Comparison of ENCODE assay signal across 8 cellular contexts in the genomic region with DNA sequence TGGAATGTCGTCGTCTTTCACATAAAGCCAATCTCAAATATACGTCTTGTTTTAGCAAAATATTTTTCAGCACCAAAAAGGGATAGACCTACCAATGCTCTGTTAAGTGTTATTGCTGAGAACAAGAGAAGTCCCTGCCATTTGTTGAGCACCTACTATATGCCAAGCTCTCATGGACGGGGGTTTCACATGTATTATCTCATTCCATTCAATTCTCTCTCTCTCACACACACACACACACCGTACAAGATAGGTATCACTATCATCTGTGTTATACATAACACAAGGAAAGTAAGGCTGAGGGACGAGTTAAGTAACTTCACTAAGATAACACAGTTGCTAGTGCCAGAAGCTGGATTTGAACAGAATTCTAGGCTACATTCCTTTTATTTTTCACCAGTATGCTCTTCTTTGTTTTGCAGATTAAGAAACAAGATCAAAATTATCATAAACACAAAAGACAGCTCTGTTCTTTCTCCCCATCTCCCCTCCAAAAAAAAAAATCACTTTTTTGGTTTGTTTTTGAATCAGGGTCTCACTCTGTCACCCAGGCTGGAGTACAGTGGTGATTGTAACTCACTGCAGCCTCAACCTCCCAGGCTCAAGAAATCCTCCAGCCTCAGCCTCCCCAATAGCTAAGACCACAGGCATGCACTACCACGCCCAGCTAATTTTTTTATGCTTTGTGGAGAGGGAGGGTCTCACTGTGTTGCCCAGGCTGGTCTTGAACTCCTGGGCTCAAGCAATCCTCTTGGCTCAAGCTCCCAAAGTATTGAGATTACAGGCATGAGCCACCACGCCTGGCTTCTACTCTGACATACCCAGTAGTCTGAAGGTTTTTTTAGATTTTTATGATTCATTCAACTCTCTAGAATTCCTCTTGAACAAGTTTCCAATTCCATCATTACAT. TPM values are rescaled to one million over a fixed set of nuclear protein-coding genes. Genes with fewer than 3 reads are reported as not detected.
DNase-seq lines count a peak whose midpoint lies in the region; ATAC-seq and TF ChIP-seq lines count a peak whose summit lies in the region.

No MANE protein-coding gene starts in this region.

- ATAC-seq in CD8-positive, alpha-beta T cell, result no peak
- ATAC-seq in effector memory CD8-positive, alpha-beta T cell (replicated peaks), result no peak
- ATAC-seq in GM18519 (IDR thresholded peaks at IDR 0.05; ENCODE audit: low FRiP score, unreplicated experiment), result no peak
- no peak for ATAC-seq in HG02759 (IDR thresholded peaks at IDR 0.05; ENCODE audit: unreplicated experiment)

- peaks cover 34% of the 10 kb centered on the region for H3K4me1 Mint-ChIP-seq in CD8-positive, alpha-beta T cell (ENCODE audit: low read depth)
- H3K4me1 Mint-ChIP-seq in effector memory CD8-positive, alpha-beta T cell (ENCODE audit: low read depth in 2 of 2), result peaks cover 24 to 44% of the 10 kb centered on the region in 2 donors

- H4K20me1 ChIP-seq in OCI-LY7 (ENCODE audit: insufficient read depth, low read length) (no peaks in the 10 kb centered on the region), osteoblast (ENCODE audit: insufficient read depth, low read length) (peaks cover 3% of the 10 kb centered on the region)

- TF ChIP-seq CTCF in CD8-positive, alpha-beta T cell (IDR thresholded peaks at IDR 0.05), result no peak
- TF ChIP-seq CTCF in OCI-LY7 (conservative IDR thresholded peaks at IDR 0.05; ENCODE audit: low read length) (no peak), osteoblast (IDR thresholded peaks at IDR 0.05; ENCODE audit: extremely low read depth, low read depth, low read length) (no peak)

- H3K27me3 ChIP-seq in CD8-positive, alpha-beta T cell (ENCODE audit: insufficient read depth, low read length), result no peaks in the 10 kb centered on the region
- H3K27me3 ChIP-seq in osteoblast (ENCODE audit: insufficient read depth, low read length), result no peaks in the 10 kb centered on the region

- POLR2A ChIA-PET in CD8-positive, alpha-beta T cell (lab: Charles Lee), result interaction anchor here (0.5 to 1.8 kb wide), 3 partner anchors 27 to 39 kb away, joined by 3 to 6 read pairs (median 6); no protein-coding TSS in a partner anchor
- POLR2A ChIA-PET in OCI-LY7 (lab: Charles Lee), result interaction anchor here (0.6 to 3.9 kb wide), 13 partner anchors 8 to 686 kb away, joined by 3 to 20 read pairs (median 5); no protein-coding TSS in a partner anchor

- no peaks in the 10 kb centered on the region for H3K9me3 ChIP-seq in CD8-positive, alpha-beta T cell (ENCODE audit: low read length)
- no peaks in the 10 kb centered on the region for H3K9me3 ChIP-seq in OCI-LY7 (ENCODE audit: low read length)
- no peaks in the 10 kb centered on the region for H3K9me3 ChIP-seq in osteoblast (ENCODE audit: low read depth, low read length)

- H2AFZ ChIP-seq in OCI-LY7 (ENCODE audit: low read length), result peak overlapping the region; percentile 97
- peak overlapping the region; percentile 69 for H2AFZ ChIP-seq in osteoblast (ENCODE audit: low read length)

- peaks cover 7% of the 10 kb centered on the region for H3K4me1 ChIP-seq in CD8-positive, alpha-beta T cell (ENCODE audit: insufficient read depth, low read length)
- H3K4me1 ChIP-seq in OCI-LY7 (ENCODE audit: insufficient read depth, low read length, poor library complexity, severe bottlenecking) (peaks cover 33% of the 10 kb centered on the region), osteoblast (ENCODE audit: insufficient read depth, low read length) (peaks cover 24% of the 10 kb centered on the region)

- CTCF ChIA-PET in CD8-positive, alpha-beta T cell (lab: Charles Lee), result interaction anchor here (1.0 to 4.0 kb wide), 4 partner anchors 11 to 113 kb away, joined by 3 to 24 read pairs (median 7); no protein-coding TSS in a partner anchor
- CTCF ChIA-PET in OCI-LY7 (lab: Charles Lee; ENCODE audit: unreplicated experiment), result no interaction called here

- no peak for DNase-seq in CD8-positive, alpha-beta T cell
- DNase-seq in OCI-LY7 (ENCODE audit: low spot score), result no peak
- DNase-seq in effector memory CD8-positive, alpha-beta T cell, result no peak
- no peak for DNase-seq in osteoblast (ENCODE audit: insufficient read length, low spot score, missing footprints)
- no peak for DNase-seq in NCI-H1417 treated with DMSO at 0.1 percent for 48 hours (lab: John Stamatoyannopoulos, UW)
- no peak for DNase-seq in caudate nucleus (lab: John Stamatoyannopoulos, UW)

- H3K79me2 ChIP-seq in OCI-LY7 (ENCODE audit: insufficient read depth, low read depth, low read length) (no peaks in the 10 kb centered on the region), osteoblast (ENCODE audit: insufficient read depth, low read length) (peaks cover 40% of the 10 kb centered on the region)

- no peaks in the 10 kb centered on the region for H3K9me3 Mint-ChIP-seq in CD8-positive, alpha-beta T cell
- no peaks in the 10 kb centered on the region for H3K9me3 Mint-ChIP-seq in effector memory CD8-positive, alpha-beta T cell

- no peaks in the 10 kb centered on the region for H3K36me3 ChIP-seq in CD8-positive, alpha-beta T cell (ENCODE audit: insufficient read depth, low read length)
- no peaks in the 10 kb centered on the region for H3K36me3 ChIP-seq in OCI-LY7 (ENCODE audit: insufficient read depth, low read length)
- H3K36me3 ChIP-seq in osteoblast (ENCODE audit: insufficient read depth, low read length), result no peaks in the 10 kb centered on the region

- no peak overlapping the region for H3K27ac Mint-ChIP-seq in CD8-positive, alpha-beta T cell
- H3K27ac Mint-ChIP-seq in effector memory CD8-positive, alpha-beta T cell, result peak overlapping the region in 1 of 2 donors; percentile 91

- intact Hi-C loops in CD8-positive, alpha-beta T cell (cut with DNase I, micrococcal nuclease), result loop anchor here in 1 of 2 experiments (2.0 kb wide), 1 partner anchor 38 kb away; no protein-coding TSS in a partner anchor
- intact Hi-C loops in OCI-LY7 (cut with micrococcal nuclease; ENCODE audit: unreplicated experiment), result no loop called here

- peak overlapping the region; percentile 93 for H3K4me3 Mint-ChIP-seq in CD8-positive, alpha-beta T cell
- H3K4me3 Mint-ChIP-seq in effector memory CD8-positive, alpha-beta T cell, result peak overlapping the region; percentile 87 to 95

- H3K4me3 ChIP-seq in CD8-positive, alpha-beta T cell (ENCODE audit: low read depth, low read length), result no peak overlapping the region
- H3K4me3 ChIP-seq in OCI-LY7 (ENCODE audit: low read depth, low read length, poor library complexity, severe bottlenecking) (no peak overlapping the region), osteoblast (ENCODE audit: insufficient read depth, low read length) (peak overlapping the region; percentile 75)

- no peak overlapping the region for H3K27ac ChIP-seq in CD8-positive, alpha-beta T cell (ENCODE audit: low read depth, low read length)
- H3K27ac ChIP-seq in OCI-LY7 (ENCODE audit: low read depth, low read length, poor library complexity, severe bottlenecking) (no peak overlapping the region), osteoblast (ENCODE audit: low read depth, low read length) (peak overlapping the region; percentile 65), caudate nucleus (ENCODE audit: low read depth, low read length) (no peak overlapping the region)

- BruUV-seq in OCI-LY7 (replicated peaks; lab: Mats Ljungman, UMichigan), result no TSS peak

- H3K9me2 ChIP-seq in OCI-LY7 (ENCODE audit: insufficient read depth, low read length), result no peaks in the 10 kb centered on the region

- H3K4me2 ChIP-seq in OCI-LY7 (ENCODE audit: low read length) (peak overlapping the region; percentile 85), osteoblast (ENCODE audit: insufficient read depth, low read length) (peak overlapping the region; percentile 83)

- H3K27me3 Mint-ChIP-seq in CD8-positive, alpha-beta T cell (ENCODE audit: low read depth), result no peaks in the 10 kb centered on the region
- no peaks in the 10 kb centered on the region for H3K27me3 Mint-ChIP-seq in effector memory CD8-positive, alpha-beta T cell

- H3K36me3 Mint-ChIP-seq in CD8-positive, alpha-beta T cell, result peaks cover 4% of the 10 kb centered on the region
- no peaks in the 10 kb centered on the region for H3K36me3 Mint-ChIP-seq in effector memory CD8-positive, alpha-beta T cell (ENCODE audit: insufficient read depth)

RNA-seq across cellular contexts. Expression of a gene that starts 1.0 kb away (rescaled TPM):
- 1 to 10 TPM in 1 of 2 experiments, under 1 TPM in 1; 0.71 to 1.5 TPM for total RNA-seq in CD8-positive, alpha-beta T cell
- total RNA-seq in OCI-LY7 (2014; rRNA removed; shearing (Covaris generic)), result 4.8 and 5.9 TPM in 2 replicates
- total RNA-seq in OCI-LY7 (2022) (7.5 TPM in 2 replicates), osteoblast (16.8 and 21.0 TPM in 2 replicates)
